In the genomic region with DNA sequence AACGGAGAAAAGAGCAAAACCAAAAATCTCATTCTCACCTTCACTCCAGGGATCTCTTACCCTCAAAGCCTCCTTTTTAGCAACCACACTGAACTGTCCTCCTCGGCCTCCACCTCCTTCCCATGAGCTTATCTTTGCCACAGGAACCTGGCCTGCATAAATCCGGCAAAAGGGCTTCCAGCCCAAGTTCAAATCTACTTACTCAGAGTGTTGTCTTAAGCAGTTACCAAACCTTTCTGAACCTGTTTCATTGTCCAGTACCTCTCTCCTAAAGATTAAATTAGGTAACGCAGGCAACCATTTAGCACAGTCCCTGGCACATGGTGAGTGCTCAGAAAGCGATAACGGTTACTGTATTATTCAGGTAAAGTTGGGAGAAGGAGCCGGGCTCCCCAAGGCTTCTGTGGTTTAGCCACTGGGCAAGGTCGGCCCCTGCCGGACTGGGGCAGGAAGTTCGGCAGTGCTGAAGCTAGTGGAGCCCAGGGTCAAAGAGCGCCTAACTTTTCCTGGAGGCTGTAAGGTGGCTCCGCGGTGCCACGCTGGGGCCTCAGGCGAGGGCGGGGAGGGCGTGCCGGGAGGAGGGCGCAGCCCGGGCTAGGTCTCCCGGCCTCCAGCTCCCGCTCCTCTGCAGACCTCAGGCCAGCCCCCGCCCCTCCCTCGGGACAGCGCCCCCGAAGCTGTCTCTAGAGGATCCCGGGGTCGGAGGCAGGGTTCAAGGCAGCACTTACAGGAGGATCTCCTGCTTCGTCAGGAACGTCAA, we compare ENCODE assay signal across 8 cellular contexts. TPM values are rescaled to one million over a fixed set of nuclear protein-coding genes. Genes with fewer than 3 reads are reported as not detected.
DNase-seq lines count a peak whose midpoint lies in the region; ATAC-seq and TF ChIP-seq lines count a peak whose summit lies in the region.

No MANE protein-coding gene starts in this region.

- intact Hi-C loops in lower leg skin (cut with DNase I; ENCODE audit: low total_unique reads) = loop anchor here (2.0 kb wide), 1 partner anchor 16 kb away; the partner anchor contains the start of gene TTLL13

- no peaks in the 10 kb centered on the region for H3K79me2 ChIP-seq in KMS-11 (ENCODE audit: insufficient read depth, low read depth)

- H3K4me1 ChIP-seq in KMS-11 (ENCODE audit: low read depth, poor library complexity, severe bottlenecking) = peaks cover 16% of the 10 kb centered on the region

- H3K36me3 ChIP-seq in KMS-11 (ENCODE audit: insufficient read depth) = no peaks in the 10 kb centered on the region

- peak; percentile 39 for ATAC-seq in GM21786 (IDR thresholded peaks at IDR 0.05; ENCODE audit: unreplicated experiment)

- TF ChIP-seq CTCF in KMS-11 (conservative IDR thresholded peaks at IDR 0.05; ENCODE audit: low read depth, low read length) (no peak; the same call in 1 of the 2 replicates), WI38 (IDR thresholded peaks at IDR 0.05; ENCODE audit: low read depth, low read length) (peak; percentile 37), lower leg skin (IDR thresholded peaks at IDR 0.05) (no peak)

- H3K27me3 ChIP-seq in KMS-11 (ENCODE audit: insufficient read depth, low read depth) = no peaks in the 10 kb centered on the region

- peak overlapping the region; percentile 78 for H2AFZ ChIP-seq in KMS-11 (ENCODE audit: low read depth)

- H3K9ac ChIP-seq in KMS-11 = peak overlapping the region; percentile 61; the same call in 1 of the 2 replicates

- DNase-seq in GM03348 (ENCODE audit: low spot score) (peak; percentile 80), dedifferentiated amniotic fluid mesenchymal stem cell (ENCODE audit: extremely low spot score) (peak; percentile 17), lower leg skin (ENCODE audit: low spot score in 2 of 2) (peak in 1 of 2 donors; percentile 92), putamen (ENCODE audit: low spot score) (no peak)
- DNase-seq in stimulated activated CD8-positive, alpha-beta memory T cell treated with anti-CD3 and anti-CD28 coated beads, Interleukin-15, amount 100 ng/mL, for 1 hour (ENCODE audit: low read depth) = peak; percentile 18

- TF ChIP-seq POLR2A in lower leg skin (IDR thresholded peaks at IDR 0.05) = no peak

- H4K20me1 ChIP-seq in KMS-11 (ENCODE audit: insufficient read depth) = no peaks in the 10 kb centered on the region

- 4 to 5% methylated on average over 26 to 30 of the region's 30 CpGs for WGBS in lower leg skin, 2 donors

- peak overlapping the region; percentile 61 for H3K4me2 ChIP-seq in KMS-11

- peak overlapping the region; percentile 58 for H3K27ac ChIP-seq in KMS-11

- no peak overlapping the region for H3K4me3 ChIP-seq in KMS-11 (IDR thresholded peaks at IDR 0.05; ENCODE audit: insufficient read depth, low read depth, low read length)
- H3K4me3 ChIP-seq in WI38 (ENCODE audit: low read depth, low read length) = peak overlapping the region; percentile 81
- H3K4me3 ChIP-seq in lower leg skin (ENCODE audit: low read depth, poor library complexity, severe bottlenecking) = peak overlapping the region; percentile 68

RNA-seq across cellular contexts. Expression of gene CIB1, which starts 0.6 kb away (rescaled TPM):
- total RNA-seq in lower leg skin = 10 to 100 TPM in 3 of 4 donors, 1 to 10 TPM in 1; 10.0 to 32.2 (median 22.9) TPM

RNA-seq across cellular contexts. Expression of gene GDPGP1, which starts 0.9 kb away (rescaled TPM):
- 1 to 10 TPM; 2.6 to 5.5 (median 3.9) TPM for total RNA-seq in lower leg skin

RNA-seq across cellular contexts. Expression of gene TTLL13, which starts 16.2 kb away (rescaled TPM):
- total RNA-seq in lower leg skin = under 1 TPM in 1 of 4 donors, not detected in 3; 0.63 TPM

RNA-seq across cellular contexts. Expression of gene SEMA4B, which starts 32.0 kb away (rescaled TPM):
- 100 to 1,000 TPM in 3 of 4 donors, 10 to 100 TPM in 1; 89.2 to 151 (median 106) TPM for total RNA-seq in lower leg skin

RNA-seq across cellular contexts. Expression of gene NGRN, which starts 32.4 kb away (rescaled TPM):
- 10 to 100 TPM; 49.8 to 66.8 (median 58.4) TPM for total RNA-seq in lower leg skin
